ENCODE assay signal across 20 cellular contexts in genomic region chr5:34556514-34556782, GRCh38.
"Had no signal": no experiment of that assay in that cellular context is flagged by ENCODE, and none has a peak within 500 bp of the region (broad histone marks: within the 10 kb centered on the region; RNA-seq: fewer than 3 reads in every experiment).

No MANE protein-coding gene starts in this region.

- H3K9me3 ChIP-seq: spleen, thyroid gland had no signal

- DNase-seq: activated CD4-positive, alpha-beta memory T cell treated with anti-CD3 and anti-CD28 coated beads for 36 hours; activated CD4-positive, alpha-beta T cell treated with anti-CD3 and anti-CD28 coated beads for 48 hours; activated CD4-positive, CD25-positive, alpha-beta regulatory T cell; activated effector memory CD4-positive, alpha-beta T cell treated with anti-CD3 and anti-CD28 coated beads, Interleukin-2, amount 50 U/mL, for 16 hours; activated naive CD4-positive, alpha-beta T cell treated with anti-CD3 and anti-CD28 coated beads, Interleukin-2, amount 10 ng/mL, durations not matched to agents 7 days and 5 days; activated T-cell treated with anti-CD3 and anti-CD28 coated beads, Interleukin-2, amount 50 U/mL, for 72 hours; amygdala; effector CD8-positive, alpha-beta T cell; immature natural killer cell; left ventricle myocardium superior; naive B cell; nucleus accumbens; posterior cingulate gyrus; spleen; stimulated activated CD4-positive, alpha-beta T cell treated with anti-CD3 and anti-CD28 coated beads, Interleukin-4, amount 100 ng/mL, for 1 hour; stimulated activated naive CD8-positive, alpha-beta T cell treated with anti-CD3 and anti-CD28 coated beads, Interleukin-15, Interleukin-2, amounts not matched to agents 100 U/mL and 50 U/mL, for 24 hours; substantia nigra; thyroid gland had no signal

- ATAC-seq: activated T-cell treated with anti-CD3 and anti-CD28 coated beads, Interleukin-2, amount 50 U/mL, for 72 hours; left ventricle myocardium superior; stimulated activated naive CD8-positive, alpha-beta T cell treated with anti-CD3 and anti-CD28 coated beads, Interleukin-15, Interleukin-2, amounts not matched to agents 100 U/mL and 50 U/mL, for 24 hours had no signal

- H3K27me3 ChIP-seq: cardiac muscle cell, foreskin keratinocyte, spleen, thyroid gland had no signal

- H3K4me1 ChIP-seq: spleen had no signal

- H3K36me3 ChIP-seq: cardiac muscle cell, spleen, thyroid gland had no signal

- H3K4me3 ChIP-seq: cardiac muscle cell, spleen, thyroid gland had no signal

- H3K27ac ChIP-seq: cardiac muscle cell, foreskin keratinocyte, spleen, thyroid gland had no signal
